In genomic region chr21:45451771-45452182, GRCh38 we compare ENCODE assay signal across 19 cellular contexts. TPM values are rescaled to one million over a fixed set of nuclear protein-coding genes. Genes with fewer than 3 reads are reported as not detected.
A peak's percentile ranks its signal among the peaks of the same experiment; 100 is the strongest.
DNase-seq lines count a peak whose midpoint lies in the region; FAIRE-seq and TF ChIP-seq lines count a peak whose summit lies in the region.
"Had no signal": no experiment of that assay in that cellular context is flagged by ENCODE, and none has a peak within 500 bp of the region (broad histone marks: within the 10 kb centered on the region; RNA-seq: fewer than 3 reads in every experiment).

No MANE protein-coding gene starts in this region.

- no peak overlapping the region for H3K27ac ChIP-seq in BLaER1 treated with 17β-estradiol and CSF1 and Interleukin-3, amounts not matched to agents 10 nM and 100 nM
- H3K27ac ChIP-seq in H9 (ENCODE audit: insufficient read length, low read depth, low read length) (no peak overlapping the region), osteoblast (ENCODE audit: low read depth, low read length) (no peak overlapping the region)

- H3K79me2 ChIP-seq in H9 (ENCODE audit: insufficient read depth, low read length) (peaks cover 19% of the 10 kb centered on the region; the same call in 1 of the 2 replicates), osteoblast (ENCODE audit: insufficient read depth, low read length) (no peaks in the 10 kb centered on the region)

- no peaks in the 10 kb centered on the region for H3K36me3 ChIP-seq in BLaER1 treated with 17β-estradiol and CSF1 and Interleukin-3, amounts not matched to agents 10 nM and 100 nM
- no peaks in the 10 kb centered on the region for H3K36me3 ChIP-seq in osteoblast (ENCODE audit: insufficient read depth, low read length)
- H3K36me3 ChIP-seq: MG63 had no signal

- H4K20me1 ChIP-seq in BLaER1 treated with 17β-estradiol and CSF1 and Interleukin-3, amounts not matched to agents 10 nM and 100 nM = peaks cover 0 to 8% (median 0%) of the 10 kb centered on the region in 11 experiments; a peak in 1 of 22 replicates
- H4K20me1 ChIP-seq in H9 (ENCODE audit: control insufficient read depth, insufficient read depth, insufficient read length) = no peaks in the 10 kb centered on the region
- no peaks in the 10 kb centered on the region for H4K20me1 ChIP-seq in osteoblast (ENCODE audit: insufficient read depth, low read length)

- H3K9me3 ChIP-seq in BLaER1 treated with 17β-estradiol and CSF1 and Interleukin-3, amounts not matched to agents 10 nM and 100 nM (replicated peaks in 1 of 11) = peaks cover 0 to 11% (median 3%) of the 10 kb centered on the region in 11 experiments; a peak in 18 of 22 replicates
- H3K9me3 ChIP-seq in H9 (ENCODE audit: control insufficient read depth, low read depth, low read length) (no peaks in the 10 kb centered on the region), osteoblast (ENCODE audit: low read depth, low read length) (no peaks in the 10 kb centered on the region)
- H3K9me3 ChIP-seq: SK-N-SH had no signal

- H4K8ac ChIP-seq in H9 (replicated peaks; ENCODE audit: insufficient read length, low read depth, low read length) = no peak overlapping the region

- H3K23me2 ChIP-seq in H9 (ENCODE audit: insufficient read length, low read depth, low read length, poor library complexity, severe bottlenecking) = no peaks in the 10 kb centered on the region

- no peak overlapping the region for H2BK120ac ChIP-seq in H9 (ENCODE audit: low read depth, low read length, poor library complexity, severe bottlenecking)

- H3K23ac ChIP-seq in H9 (ENCODE audit: insufficient read length, low read depth, low read length) = no peak overlapping the region

- peaks cover 10 to 25% (median 24%) of the 10 kb centered on the region in 3 experiments for H3K36me3 Mint-ChIP-seq in H9 (ENCODE audit: insufficient read depth in 1 of 3, low read depth in 3 of 3)
- no peaks in the 10 kb centered on the region for H3K36me3 Mint-ChIP-seq in glutamatergic neuron (ENCODE audit: unreplicated experiment)
- peaks cover 11% of the 10 kb centered on the region for H3K36me3 Mint-ChIP-seq in type B pancreatic cell
- H3K36me3 Mint-ChIP-seq: CD8-positive, alpha-beta T cell had no signal

- H3K27ac Mint-ChIP-seq in H9 (peak overlapping the region in 2 of 3 experiments; percentile 82 to 83; a peak in 2 of 7 replicates), glutamatergic neuron (ENCODE audit: unreplicated experiment) (no peak overlapping the region), type B pancreatic cell (no peak overlapping the region)
- H3K27ac Mint-ChIP-seq: CD8-positive, alpha-beta T cell had no signal

- H3K4me1 ChIP-seq in BLaER1 treated with 17β-estradiol and CSF1 and Interleukin-3, amounts not matched to agents 10 nM and 100 nM = peaks cover 7 to 50% (median 28%) of the 10 kb centered on the region in 10 experiments; a peak in 18 of 20 replicates
- no peaks in the 10 kb centered on the region for H3K4me1 ChIP-seq in H9 (ENCODE audit: insufficient read depth, low read length)
- H3K4me1 ChIP-seq in osteoblast (ENCODE audit: insufficient read depth, low read length) = peaks cover 17% of the 10 kb centered on the region

- H3K4me3 ChIP-seq in BLaER1 treated with 17β-estradiol and CSF1 and Interleukin-3, amounts not matched to agents 10 nM and 100 nM = no peak overlapping the region
- H3K4me3 ChIP-seq in osteoblast (ENCODE audit: insufficient read depth, low read length) = no peak overlapping the region
- H3K4me3 ChIP-seq: K562, MG63 had no signal

- H2BK20ac ChIP-seq in H9 (ENCODE audit: low read depth, low read length, poor library complexity, severe bottlenecking) = no peak overlapping the region

- H2BK15ac ChIP-seq in H9 (ENCODE audit: low read depth, low read length) = no peak overlapping the region

- H3K9me3 Mint-ChIP-seq in H9 (no peaks in the 10 kb centered on the region; a peak in 2 of 5 replicates), glutamatergic neuron (ENCODE audit: unreplicated experiment) (peaks cover 1% of the 10 kb centered on the region), type B pancreatic cell (no peaks in the 10 kb centered on the region)
- H3K9me3 Mint-ChIP-seq: CD8-positive, alpha-beta T cell had no signal

- H3K4me3 Mint-ChIP-seq in H9 (no peak overlapping the region), glutamatergic neuron (ENCODE audit: unreplicated experiment) (no peak overlapping the region), type B pancreatic cell (no peak overlapping the region)
- H3K4me3 Mint-ChIP-seq: CD8-positive, alpha-beta T cell had no signal

- no peak overlapping the region for H3K14ac ChIP-seq in H9 (ENCODE audit: insufficient read depth, low read length)

- H3K4me1 Mint-ChIP-seq in H9 (peaks cover 9 to 19% of the 10 kb centered on the region in 2 experiments), glutamatergic neuron (ENCODE audit: low read depth, unreplicated experiment) (peaks cover 4% of the 10 kb centered on the region), type B pancreatic cell (ENCODE audit: unreplicated experiment) (peaks cover 29% of the 10 kb centered on the region)

- H2AK5ac ChIP-seq in H9 (ENCODE audit: insufficient read length, low read length) = no peak overlapping the region

- H3K79me1 ChIP-seq in H9 (ENCODE audit: insufficient read depth, low read depth, low read length, poor library complexity, severe bottlenecking) = peaks cover 2% of the 10 kb centered on the region

- H2BK5ac ChIP-seq in H9 (ENCODE audit: insufficient read length, low read length) = no peak overlapping the region

- no peak overlapping the region for H3K18ac ChIP-seq in H9 (ENCODE audit: insufficient read length, low read depth, low read length)

- no peak overlapping the region for H3K56ac ChIP-seq in H9 (ENCODE audit: insufficient read length, low read depth, low read length)

- DNase-seq in H9 = no peak
- DNase-seq in glutamatergic neuron = peak; percentile 9
- peak; percentile 59 for DNase-seq in osteoblast (ENCODE audit: insufficient read length, low spot score, missing footprints)
- no peak for DNase-seq in activated CD4-positive, CD25-positive, alpha-beta regulatory T cell treated with anti-CD3 and anti-CD28 coated beads, Interleukin-2, amount 50 U/mL, for 72 hours
- DNase-seq in type B pancreatic cell (ENCODE audit: extremely low spot score, unreplicated experiment) = no peak
- no peak for DNase-seq in urothelium cell line (ENCODE audit: low spot score)
- DNase-seq in C1 segment of cervical spinal cord (lab: John Stamatoyannopoulos, UW) = no peak
- DNase-seq: CD8-positive, alpha-beta T cell; DMS153; MG63; NCI-H1417 treated with DMSO at 0.1 percent for 48 hours; NCI-H187; NCI-H2107; NCI-H446 treated with DMSO at 0.1 percent for 48 hours; NCI-H526 treated with DMSO at 0.1 percent for 48 hours; SIG-M5; SK-N-SH had no signal

- H4K5ac ChIP-seq in H9 (ENCODE audit: insufficient read length, low read depth, low read length) = no peak overlapping the region

- no peak overlapping the region for H4K91ac ChIP-seq in H9 (ENCODE audit: insufficient read length, low read depth, low read length)

- no peak for TF ChIP-seq CTCF in H9 (conservative IDR thresholded peaks at IDR 0.05)
- TF ChIP-seq CTCF in glutamatergic neuron (IDR thresholded peaks at IDR 0.05; ENCODE audit: partially characterized antibody, unreplicated experiment) = no peak
- no peak for TF ChIP-seq CTCF in osteoblast (IDR thresholded peaks at IDR 0.05; ENCODE audit: extremely low read depth, low read depth, low read length)
- no peak for TF ChIP-seq CTCF in type B pancreatic cell (conservative IDR thresholded peaks at IDR 0.05)

- no peak overlapping the region for H3T11ph ChIP-seq in H9 (ENCODE audit: low read length)

- H3K4me2 ChIP-seq in BLaER1 treated with 17β-estradiol and CSF1 and Interleukin-3, amounts not matched to agents 10 nM and 100 nM = peak overlapping the region in 6 of 11 experiments; percentile 2 to 36 (median 18); a peak in 8 of 22 replicates
- no peak overlapping the region for H3K4me2 ChIP-seq in H9 (ENCODE audit: insufficient read depth, insufficient read length, low read length)
- no peak overlapping the region for H3K4me2 ChIP-seq in osteoblast (ENCODE audit: insufficient read depth, low read length)
- H3K4me2 ChIP-seq: SK-N-SH had no signal

- H3K4ac ChIP-seq in H9 (ENCODE audit: low read depth, low read length) = no peak overlapping the region

- no peak for FAIRE-seq in urothelium cell line (lab: Jason Lieb, UNC)

- H2AFZ ChIP-seq in H9 (ENCODE audit: low read length) (no peak overlapping the region), osteoblast (ENCODE audit: low read length) (no peak overlapping the region)

- no peak overlapping the region for H3K9ac ChIP-seq in BLaER1 treated with 17β-estradiol and CSF1 and Interleukin-3, amounts not matched to agents 10 nM and 100 nM
- H3K9ac ChIP-seq in H9 (ENCODE audit: extremely low read depth, insufficient read length, low read length) = no peak overlapping the region
- H3K9ac ChIP-seq: SK-N-SH had no signal

- no CpG with 5 or more reads among the region's 12 CpGs for WGBS in H9 (ENCODE audit: extremely low coverage, insufficient read length, low lambda C conversion rate)

- no peak overlapping the region for H2BK12ac ChIP-seq in H9 (ENCODE audit: insufficient read length, low read depth, low read length)

- H3K27me3 ChIP-seq in BLaER1 treated with 17β-estradiol and CSF1 and Interleukin-3, amounts not matched to agents 10 nM and 100 nM = no peaks in the 10 kb centered on the region
- H3K27me3 ChIP-seq in H9 (ENCODE audit: insufficient read depth, low read length) (no peaks in the 10 kb centered on the region), osteoblast (ENCODE audit: insufficient read depth, low read length) (peaks cover 5% of the 10 kb centered on the region)
- H3K27me3 ChIP-seq: MG63 had no signal

- H3K27me3 Mint-ChIP-seq in H9 (ENCODE audit: low read depth) (no peaks in the 10 kb centered on the region), glutamatergic neuron (ENCODE audit: unreplicated experiment) (peaks cover 15% of the 10 kb centered on the region), type B pancreatic cell (no peaks in the 10 kb centered on the region)

RNA-seq across cellular contexts. Expression of gene COL18A1, which starts 46.8 kb away (rescaled TPM):
- total RNA-seq in H9 (2021) (232 and 234 TPM in 2 replicates), glutamatergic neuron (ENCODE audit: unreplicated experiment) (9.5 TPM), osteoblast (8.3 and 8.8 TPM in 2 replicates), type B pancreatic cell (ENCODE audit: low replicate concordance) (150 and 168 TPM in 2 replicates)

Comparison
In these comparisons a context has a peak if more than half of its experiments do, and no peak if none do; other contexts are left out.
1. H3K4me2 ChIP-seq: peak in BLaER1 treated with 17β-estradiol and CSF1 and Interleukin-3, amounts not matched to agents 10 nM and 100 nM (6 of 11); none in H9 (single experiment) and osteoblast (single experiment).
2. DNase-seq: peak in glutamatergic neuron (single experiment) and osteoblast (single experiment); none in H9 (single experiment), activated CD4-positive, CD25-positive, alpha-beta regulatory T cell treated with anti-CD3 and anti-CD28 coated beads, Interleukin-2, amount 50 U/mL, for 72 hours (single experiment), type B pancreatic cell (single experiment), urothelium cell line (single experiment) and C1 segment of cervical spinal cord (0 of 14).
3. H3K27ac Mint-ChIP-seq: peak in H9 (2 of 3); none in glutamatergic neuron (single experiment) and type B pancreatic cell (single experiment).
4. RNA of gene COL18A1, which starts 46.8 kb away (total RNA-seq): 232 to 234 TPM in H9 and 150 to 168 TPM in type B pancreatic cell; 9.5 TPM in glutamatergic neuron (single experiment) and 8.3 to 8.8 TPM in osteoblast; every median in the first group is over 10 times any median in the second.